Comparison of ENCODE assay signal across 21 cellular contexts in the genomic region with DNA sequence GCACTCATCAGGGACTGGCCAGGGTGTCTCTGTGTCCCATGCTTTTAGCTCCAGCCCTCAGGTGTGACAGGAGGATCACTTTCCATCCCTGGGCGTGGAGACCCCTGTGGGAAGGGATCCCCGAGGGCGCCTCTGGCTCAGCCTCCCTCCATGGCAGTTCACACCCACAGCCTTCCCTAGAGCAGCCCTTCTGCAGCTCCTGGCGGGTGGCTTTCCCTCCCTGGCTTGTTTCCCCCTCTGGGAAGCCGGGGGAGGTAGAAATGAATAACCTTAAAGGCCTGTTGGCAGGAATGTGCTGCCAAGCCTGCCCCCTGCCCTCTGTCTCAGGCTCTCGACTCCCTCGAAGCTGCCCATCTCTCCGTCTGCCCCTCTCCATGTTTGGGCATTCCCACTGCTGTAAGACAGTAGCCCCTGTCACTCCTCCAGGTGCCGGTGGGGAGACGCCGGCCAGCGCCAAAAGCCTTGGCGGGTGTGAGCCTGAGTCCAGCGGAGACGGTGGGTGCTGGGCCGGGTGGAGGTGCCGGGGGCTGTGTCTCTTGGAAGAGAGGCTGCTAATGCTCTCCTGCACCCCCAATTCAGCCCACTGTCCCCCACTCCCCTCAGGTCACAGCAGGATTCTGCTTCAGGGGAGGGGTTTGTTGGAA. TPM values are rescaled to one million over a fixed set of nuclear protein-coding genes. Genes with fewer than 3 reads are reported as not detected.
DNase-seq lines count a peak whose midpoint lies in the region; ATAC-seq, FAIRE-seq and TF ChIP-seq lines count a peak whose summit lies in the region.
"Had no signal": no experiment of that assay in that cellular context is flagged by ENCODE, and none has a peak within 500 bp of the region (broad histone marks: within the 10 kb centered on the region; RNA-seq: fewer than 3 reads in every experiment).

No MANE protein-coding gene starts in this region.

- FAIRE-seq in K562 (lab: Jason Lieb, UNC) = no peak
- FAIRE-seq: A549 had no signal

- in situ Hi-C loops in K562 (cut with MboI) = no loop called here

- H3K27me3 ChIP-seq in cardiac muscle cell = no peaks in the 10 kb centered on the region
- peaks cover 0 to 6% (median 0%) of the 10 kb centered on the region in 9 donors for H3K27me3 ChIP-seq in heart left ventricle
- H3K27me3 ChIP-seq in K562 (ENCODE audit: control insufficient read depth in 2 of 2, insufficient read depth in 2 of 2, low read length in 2 of 2) = no peaks in the 10 kb centered on the region; a peak in 1 of 5 replicates
- peaks cover 12% of the 10 kb centered on the region for H3K27me3 ChIP-seq in mucosa of stomach (ENCODE audit: control insufficient read depth, insufficient read depth, low read length)
- peaks cover 0 to 13% (median 0%) of the 10 kb centered on the region in 7 donors for H3K27me3 ChIP-seq in spleen (replicated peaks in 1 of 7)
- H3K27me3 ChIP-seq: ascending aorta had no signal

- POLR2A ChIA-PET in K562 (lab: Yijun Ruan, JAX) = interaction anchor here (2.2 to 6.9 kb wide), 2 partner anchors 9 to 13 kb away, joined by 8 to 58 read pairs; partner anchors contain the start of gene SH2B1

- H3K4me3 ChIP-seq in cardiac muscle cell (no peak overlapping the region), heart left ventricle (no peak overlapping the region), K562 (no peak overlapping the region), mucosa of stomach (ENCODE audit: low read length) (no peak overlapping the region), spleen (no peak overlapping the region)
- H3K4me3 ChIP-seq: A549, ascending aorta, upper lobe of left lung had no signal

- TF ChIP-seq POLR2A in heart left ventricle (IDR thresholded peaks at IDR 0.05) (no peak), K562 (conservative IDR thresholded peaks at IDR 0.05) (no peak), spleen (IDR thresholded peaks at IDR 0.05) (no peak)

- ATAC-seq in heart left ventricle = no peak
- ATAC-seq in K562 = no peak
- no peak for ATAC-seq in GM18909 (IDR thresholded peaks at IDR 0.05; ENCODE audit: poor library complexity, unreplicated experiment)
- ATAC-seq in HG03097 (IDR thresholded peaks at IDR 0.05; ENCODE audit: low FRiP score, unreplicated experiment) = no peak
- ATAC-seq: activated naive CD4-positive, alpha-beta T cell treated with anti-CD3 and anti-CD28 coated beads, Interleukin-2, amount 50 U/mL, for 72 hours; HCT116; left lobe of liver; WTC11 had no signal

- no peak for TF ChIP-seq RAD21 in K562 (CRISPR knock-in tag; conservative IDR thresholded peaks at IDR 0.05 in 1 of 2, IDR thresholded peaks at IDR 0.05 in 1 of 2)

- TF ChIP-seq CTCF in cardiac muscle cell (IDR thresholded peaks at IDR 0.05; ENCODE audit: low read depth, low read length) = no peak
- TF ChIP-seq CTCF in heart left ventricle (IDR thresholded peaks at IDR 0.05) = no peak
- TF ChIP-seq CTCF in K562 (IDR thresholded peaks at IDR 0.05 in 2 of 3, conservative IDR thresholded peaks at IDR 0.05 in 1 of 3; ENCODE audit: insufficient read depth in 2 of 3, low read depth in 1 of 3, low read length in 3 of 3) = no peak
- TF ChIP-seq CTCF in spleen (IDR thresholded peaks at IDR 0.05 in 8 of 11, conservative IDR thresholded peaks at IDR 0.05 in 3 of 11) = no peak

- H3K27ac ChIP-seq in cardiac muscle cell (peak overlapping the region; percentile 80), heart left ventricle (no peak overlapping the region), K562 (ENCODE audit: extremely low read depth, low read depth, low read length) (peak overlapping the region; percentile 16; the same call in 1 of the 3 replicates), spleen (no peak overlapping the region)
- H3K27ac ChIP-seq: ascending aorta, upper lobe of left lung had no signal

- CTCF ChIA-PET in K562 (lab: Yijun Ruan, JAX; ENCODE audit: low intra/inter-chr PET ratio) = no interaction called here

- intact Hi-C loops in heart left ventricle (cut with DNase I) (loop anchor here in 5 of 10 donors (5.0 kb wide), 4 partner anchors 46 to 71 kb away; partner anchors contain the start of gene ATXN2L (in 1 of the 5)), K562 (cut with micrococcal nuclease) (no loop called here), spleen (cut with DNase I; ENCODE audit: low total_unique reads) (no loop called here)

- H3K9me1 ChIP-seq in K562 (ENCODE audit: control insufficient read depth, insufficient read depth, low read length) = no peaks in the 10 kb centered on the region

- no TSS peak for BruUV-seq in K562 (replicated peaks; lab: Mats Ljungman, UMichigan)

- H3K36me3 ChIP-seq in cardiac muscle cell (peaks cover 3% of the 10 kb centered on the region), heart left ventricle (peaks cover 0 to 38% (median 34%) of the 10 kb centered on the region in 9 donors), K562 (ENCODE audit: control insufficient read depth, insufficient read depth, low read length) (peaks cover 36% of the 10 kb centered on the region; the same call in 2 of the 3 replicates), mucosa of stomach (ENCODE audit: control insufficient read depth, insufficient read depth, low read length) (no peaks in the 10 kb centered on the region), spleen (peaks cover 0 to 48% (median 26%) of the 10 kb centered on the region in 6 donors)

- H3K4me2 ChIP-seq in K562 (ENCODE audit: insufficient read depth, low read length) = no peak overlapping the region
- H3K4me2 ChIP-seq: A549 had no signal

- no peaks in the 10 kb centered on the region for H4K20me1 ChIP-seq in K562 (replicated peaks; ENCODE audit: control insufficient read depth, insufficient read depth, low read length)

- no peaks in the 10 kb centered on the region for H3K9me3 ChIP-seq in cardiac muscle cell (ENCODE audit: low read depth)
- no peaks in the 10 kb centered on the region for H3K9me3 ChIP-seq in heart left ventricle
- H3K9me3 ChIP-seq in K562 (replicated peaks; ENCODE audit: control insufficient read depth, insufficient read depth, low read depth, low read length) = no peaks in the 10 kb centered on the region
- H3K9me3 ChIP-seq in mucosa of stomach (ENCODE audit: control insufficient read depth, low read length) = no peaks in the 10 kb centered on the region
- no peaks in the 10 kb centered on the region for H3K9me3 ChIP-seq in spleen
- H3K9me3 ChIP-seq: A549, ascending aorta, upper lobe of left lung had no signal

- WGBS in heart left ventricle, 4 donors = 54 to 69% (median 64%) methylated on average over 2 to 17 of the region's 17 CpGs
- 65% methylated on average over 16 of the region's 17 CpGs for WGBS in K562 (ENCODE audit: insufficient coverage, low coverage, missing lambda C conversion rate)
- 71 to 90% (median 81%) methylated on average over 10 to 17 of the region's 17 CpGs for WGBS in spleen, 5 donors

- no peak overlapping the region for H2AFZ ChIP-seq in K562 (ENCODE audit: low read depth, low read length)

- TF ChIP-seq EP300 in K562 (IDR thresholded peaks at IDR 0.05; ENCODE audit: low read length) = no peak

- peaks cover 17% of the 10 kb centered on the region for H3K4me1 ChIP-seq in cardiac muscle cell (ENCODE audit: low read depth)
- peaks cover 4 to 16% (median 11%) of the 10 kb centered on the region in 12 donors for H3K4me1 ChIP-seq in heart left ventricle
- peaks cover 11 to 68% of the 10 kb centered on the region in 2 experiments; a peak in 4 of 5 replicates for H3K4me1 ChIP-seq in K562 (replicated peaks in 1 of 2; ENCODE audit: control insufficient read depth in 2 of 2, insufficient read depth in 2 of 2, low read length in 2 of 2)
- H3K4me1 ChIP-seq in mucosa of stomach (ENCODE audit: control insufficient read depth, insufficient read depth, low read length) = peaks cover 13% of the 10 kb centered on the region
- H3K4me1 ChIP-seq in spleen = peaks cover 6 to 26% (median 19%) of the 10 kb centered on the region in 6 donors

- peak overlapping the region in 1 of 2 experiments; percentile 73; a peak in 2 of 4 replicates for H3K9ac ChIP-seq in K562 (ENCODE audit: insufficient read depth in 1 of 2, low read depth in 2 of 2, low read length in 2 of 2)
- H3K9ac ChIP-seq in mucosa of stomach (ENCODE audit: low read length) = peak overlapping the region; percentile 15

- DNase-seq in cardiac muscle cell (ENCODE audit: low read depth in 1 of 2, low spot score in 1 of 2) (no peak), heart left ventricle (no peak), K562 (ENCODE audit: extremely low read depth in 1 of 4, low spot score in 3 of 4) (no peak), spleen (peak; percentile 73), NCI-H2227 treated with DMSO at 0.1 percent for 48 hours (lab: John Stamatoyannopoulos, UW) (no peak)
- DNase-seq: activated CD4-positive, alpha-beta T cell treated with anti-CD3 and anti-CD28 coated beads, Interleukin-2, amount 50 U/mL, for 1 hour; dermis blood vessel endothelial cell; DMS79 treated with DMSO at 0.1 percent for 48 hours; NCI-H1694; NCI-H526 treated with DMSO at 0.1 percent for 48 hours; T1000; upper lobe of left lung had no signal

- H3K79me2 ChIP-seq in K562 (ENCODE audit: control insufficient read depth, insufficient read depth, low read length) = peaks cover 9% of the 10 kb centered on the region

RNA-seq across cellular contexts. Expression of gene ATP2A1, which starts 2.1 kb away (rescaled TPM):
- total RNA-seq in cardiac muscle cell = 2.6 and 2.7 TPM in 2 replicates
- 2.6 and 5.0 TPM in 2 replicates for polyA plus RNA-seq in cardiac muscle cell
- total RNA-seq in heart left ventricle = under 1 TPM in 5 of 9 donors, not detected in 4; 0.15 to 0.63 (median 0.52) TPM
- polyA plus RNA-seq in heart left ventricle = under 1 TPM; 0.06 to 0.19 TPM
- 19.9 and 68.6 TPM in 2 replicates for total RNA-seq in K562 (2011; cell fraction: chromatin; rRNA removed; ENCODE audit: low replicate concordance)
- 13.0 and 15.8 TPM in 2 replicates for total RNA-seq in K562 (2011; cell fraction: nucleolus; rRNA removed)
- total RNA-seq in K562 (2011; cell fraction: nucleoplasm; rRNA removed) = 17.7 and 18.4 TPM in 2 replicates
- total RNA-seq in K562 (2014; rRNA removed) = 0.41 and 0.65 TPM in 2 replicates
- total RNA-seq in K562 (2014; rRNA removed; fragmentation: Illumina TruSeq; extraction: Trizol) = 0.64 and 0.65 TPM in 2 replicates
- 0.65 and 1.9 TPM in 2 replicates for total RNA-seq in K562 (2015; rRNA removed; fragmentation: Illumina TruSeq; extraction: Trizol)
- 2.3 and 2.6 TPM in 2 replicates for total RNA-seq in K562 (2021)
- polyA plus RNA-seq in K562 (2011; rRNA removed) = 1.2 and 3.1 TPM in 2 replicates
- 1.5 and 2.5 TPM in 2 replicates for polyA plus RNA-seq in K562 (2011; cell fraction: cytosol; rRNA removed)
- 27.8 and 31.5 TPM in 2 replicates for polyA plus RNA-seq in K562 (2011; cell fraction: nucleus; rRNA removed)
- polyA plus RNA-seq in K562 (2012) = 2.8 and 6.1 TPM in 2 replicates
- polyA plus RNA-seq in K562 (2014; fragmentation: Illumina TruSeq; extraction: Trizol) = 1.8 TPM in 2 replicates
- polyA plus RNA-seq in K562 (2014; fragmentation: Nextera tagmentation; extraction: Ambion mirVana) = under 1 TPM; 0.25 to 0.58 TPM
- 1.4 and 1.8 TPM in 2 replicates for polyA plus RNA-seq in K562 (2014; rRNA removed)
- 0.60 and 2.1 TPM in 2 replicates for polyA minus RNA-seq in K562 (2011; rRNA and poly(A)+ RNA removed)
- 0.76 and 1.4 TPM in 2 replicates for polyA minus RNA-seq in K562 (2011; cell fraction: cytosol; rRNA and poly(A)+ RNA removed)
- 2.0 and 4.8 TPM in 2 replicates for polyA minus RNA-seq in K562 (2011; cell fraction: nucleus; rRNA and poly(A)+ RNA removed)
- 1 to 10 TPM in 2 of 7 donors, under 1 TPM in 3, not detected in 2; 0.26 to 1.5 (median 0.82) TPM for total RNA-seq in spleen
- under 1 TPM; 0.33 to 0.46 (median 0.42) TPM for polyA plus RNA-seq in spleen
- total RNA-seq: ascending aorta, dermis blood vessel endothelial cell had no signal

RNA-seq across cellular contexts. Expression of gene SH2B1, which starts 12.5 kb away (rescaled TPM):
- total RNA-seq in cardiac muscle cell = 79.5 and 92.0 TPM in 2 replicates
- polyA plus RNA-seq in cardiac muscle cell = 37.7 and 41.1 TPM in 2 replicates
- total RNA-seq in heart left ventricle = 10 to 100 TPM; 27.5 to 47.1 (median 34.7) TPM
- polyA plus RNA-seq in heart left ventricle = 10 to 100 TPM; 34.6 to 43.0 TPM
- 80.7 and 204 TPM in 2 replicates for total RNA-seq in K562 (2011; cell fraction: chromatin; rRNA removed; ENCODE audit: low replicate concordance)
- 124 and 147 TPM in 2 replicates for total RNA-seq in K562 (2011; cell fraction: nucleolus; rRNA removed)
- total RNA-seq in K562 (2011; cell fraction: nucleoplasm; rRNA removed) = 94.3 and 96.1 TPM in 2 replicates
- 24.7 and 25.9 TPM in 2 replicates for total RNA-seq in K562 (2014; rRNA removed)
- 4.2 and 9.5 TPM in 2 replicates for total RNA-seq in K562 (2014; rRNA removed; fragmentation: Illumina TruSeq; extraction: Trizol)
- total RNA-seq in K562 (2015; rRNA removed; fragmentation: Illumina TruSeq; extraction: Trizol) = 15.3 and 16.8 TPM in 2 replicates
- 52.5 and 58.2 TPM in 2 replicates for total RNA-seq in K562 (2021)
- 12.3 and 23.7 TPM in 2 replicates for polyA plus RNA-seq in K562 (2011; rRNA removed)
- polyA plus RNA-seq in K562 (2011; cell fraction: cytosol; rRNA removed) = 17.1 and 29.3 TPM in 2 replicates
- polyA plus RNA-seq in K562 (2011; cell fraction: nucleus; rRNA removed) = 163 and 237 TPM in 2 replicates
- 36.6 and 51.3 TPM in 2 replicates for polyA plus RNA-seq in K562 (2012)
- polyA plus RNA-seq in K562 (2014; fragmentation: Illumina TruSeq; extraction: Trizol) = 39.4 and 43.6 TPM in 2 replicates
- under 1 TPM; 0.18 to 0.53 TPM for polyA plus RNA-seq in K562 (2014; fragmentation: Nextera tagmentation; extraction: Ambion mirVana)
- 41.7 and 42.5 TPM in 2 replicates for polyA plus RNA-seq in K562 (2014; rRNA removed)
- polyA minus RNA-seq in K562 (2011; rRNA and poly(A)+ RNA removed) = 3.2 and 4.6 TPM in 2 replicates
- polyA minus RNA-seq in K562 (2011; cell fraction: cytosol; rRNA and poly(A)+ RNA removed) = 8.1 and 11.8 TPM in 2 replicates
- 28.5 and 28.7 TPM in 2 replicates for polyA minus RNA-seq in K562 (2011; cell fraction: nucleus; rRNA and poly(A)+ RNA removed)
- total RNA-seq in spleen = 10 to 100 TPM; 25.9 to 70.7 (median 60.7) TPM
- 10 to 100 TPM; 28.1 to 60.8 (median 42.7) TPM for polyA plus RNA-seq in spleen

RNA-seq across cellular contexts. Expression of gene TUFM, which starts 30.0 kb away (rescaled TPM):
- total RNA-seq in cardiac muscle cell (220 and 225 TPM in 2 replicates), heart left ventricle (100 to 1,000 TPM; 179 to 250 (median 225) TPM), K562 (2014; rRNA removed) (366 and 468 TPM in 2 replicates), K562 (2014; rRNA removed; fragmentation: Illumina TruSeq; extraction: Trizol) (202 and 249 TPM in 2 replicates), K562 (2015; rRNA removed; fragmentation: Illumina TruSeq; extraction: Trizol) (255 and 256 TPM in 2 replicates), K562 (2021) (410 and 434 TPM in 2 replicates), spleen (100 to 1,000 TPM in 5 of 7 donors, 10 to 100 TPM in 2; 76.3 to 136 (median 103) TPM)
- polyA plus RNA-seq in cardiac muscle cell (305 and 359 TPM in 2 replicates), heart left ventricle (100 to 1,000 TPM; 281 to 384 TPM), K562 (2011; rRNA removed) (174 and 217 TPM in 2 replicates), K562 (2014; fragmentation: Illumina TruSeq; extraction: Trizol) (354 and 374 TPM in 2 replicates), K562 (2014; fragmentation: Nextera tagmentation; extraction: Ambion mirVana) (10 to 100 TPM; 34.1 to 71.2 TPM), K562 (2014; rRNA removed) (275 and 298 TPM in 2 replicates), spleen (100 to 1,000 TPM; 182 to 194 (median 190) TPM)
- 141 and 307 TPM in 2 replicates for total RNA-seq in K562 (2011; cell fraction: chromatin; rRNA removed; ENCODE audit: low replicate concordance)
- total RNA-seq in K562 (2011; cell fraction: nucleolus; rRNA removed) = 333 and 347 TPM in 2 replicates
- 204 and 233 TPM in 2 replicates for total RNA-seq in K562 (2011; cell fraction: nucleoplasm; rRNA removed)
- 203 and 308 TPM in 2 replicates for polyA plus RNA-seq in K562 (2011; cell fraction: cytosol; rRNA removed)
- 506 and 760 TPM in 2 replicates for polyA plus RNA-seq in K562 (2011; cell fraction: nucleus; rRNA removed)
- 267 and 370 TPM in 2 replicates for polyA plus RNA-seq in K562 (2012)
- polyA minus RNA-seq in K562 (2011; rRNA and poly(A)+ RNA removed) = 73.7 and 83.7 TPM in 2 replicates
- polyA minus RNA-seq in K562 (2011; cell fraction: cytosol; rRNA and poly(A)+ RNA removed) = 105 and 124 TPM in 2 replicates
- 69.0 and 71.4 TPM in 2 replicates for polyA minus RNA-seq in K562 (2011; cell fraction: nucleus; rRNA and poly(A)+ RNA removed)

RNA-seq across cellular contexts. Expression of gene RABEP2, which starts 48.9 kb away (rescaled TPM):
- total RNA-seq in cardiac muscle cell (74.0 and 87.3 TPM in 2 replicates), heart left ventricle (10 to 100 TPM; 10.2 to 22.3 (median 14.7) TPM), K562 (2014; rRNA removed) (13.4 and 14.4 TPM in 2 replicates), K562 (2014; rRNA removed; fragmentation: Illumina TruSeq; extraction: Trizol) (1.3 and 2.4 TPM in 2 replicates), K562 (2015; rRNA removed; fragmentation: Illumina TruSeq; extraction: Trizol) (10.1 and 11.0 TPM in 2 replicates), K562 (2021) (7.9 and 10.6 TPM in 2 replicates), spleen (10 to 100 TPM; 43.1 to 82.5 (median 51.0) TPM)
- polyA plus RNA-seq in cardiac muscle cell (30.8 and 34.4 TPM in 2 replicates), heart left ventricle (10 to 100 TPM; 22.3 to 31.1 TPM), K562 (2011; rRNA removed) (3.5 and 4.9 TPM in 2 replicates), K562 (2014; fragmentation: Illumina TruSeq; extraction: Trizol) (1.6 and 4.5 TPM in 2 replicates), K562 (2014; fragmentation: Nextera tagmentation; extraction: Ambion mirVana) (under 1 TPM; 0.15 to 0.20 TPM), K562 (2014; rRNA removed) (10.3 and 16.6 TPM in 2 replicates), spleen (10 to 100 TPM; 40.8 to 90.0 (median 64.5) TPM)
- total RNA-seq in K562 (2011; cell fraction: chromatin; rRNA removed; ENCODE audit: low replicate concordance) = 11.5 and 16.7 TPM in 2 replicates
- 12.7 and 13.3 TPM in 2 replicates for total RNA-seq in K562 (2011; cell fraction: nucleolus; rRNA removed)
- 7.5 and 12.1 TPM in 2 replicates for total RNA-seq in K562 (2011; cell fraction: nucleoplasm; rRNA removed)
- 3.5 and 6.3 TPM in 2 replicates for polyA plus RNA-seq in K562 (2011; cell fraction: cytosol; rRNA removed)
- polyA plus RNA-seq in K562 (2011; cell fraction: nucleus; rRNA removed) = 8.3 and 10.7 TPM in 2 replicates
- polyA plus RNA-seq in K562 (2012) = 9.7 and 12.6 TPM in 2 replicates
- 2.9 and 3.5 TPM in 2 replicates for polyA minus RNA-seq in K562 (2011; rRNA and poly(A)+ RNA removed)
- polyA minus RNA-seq in K562 (2011; cell fraction: cytosol; rRNA and poly(A)+ RNA removed) = 1.8 and 4.3 TPM in 2 replicates
- polyA minus RNA-seq in K562 (2011; cell fraction: nucleus; rRNA and poly(A)+ RNA removed) = 4.1 and 4.6 TPM in 2 replicates

RNA-seq across cellular contexts. Expression of gene ATXN2L, which starts 53.3 kb away (rescaled TPM):
- total RNA-seq in cardiac muscle cell (70.9 and 81.2 TPM in 2 replicates), heart left ventricle (10 to 100 TPM; 33.7 to 73.9 (median 44.8) TPM), K562 (2014; rRNA removed) (62.2 and 78.2 TPM in 2 replicates), K562 (2014; rRNA removed; fragmentation: Illumina TruSeq; extraction: Trizol) (37.2 and 38.7 TPM in 2 replicates), K562 (2015; rRNA removed; fragmentation: Illumina TruSeq; extraction: Trizol) (35.7 and 36.4 TPM in 2 replicates), K562 (2021) (233 and 280 TPM in 2 replicates), spleen (100 to 1,000 TPM; 113 to 179 (median 161) TPM)
- polyA plus RNA-seq in cardiac muscle cell (116 and 129 TPM in 2 replicates), heart left ventricle (10 to 100 TPM; 43.5 to 48.9 TPM), K562 (2011; rRNA removed) (25.1 and 43.6 TPM in 2 replicates), K562 (2014; fragmentation: Illumina TruSeq; extraction: Trizol) (130 and 193 TPM in 2 replicates), K562 (2014; fragmentation: Nextera tagmentation; extraction: Ambion mirVana) (1 to 10 TPM; 3.8 to 6.5 TPM), K562 (2014; rRNA removed) (115 and 145 TPM in 2 replicates), spleen (10 to 100 TPM; 43.8 to 85.8 (median 61.9) TPM)
- 649 and 780 TPM in 2 replicates for total RNA-seq in K562 (2011; cell fraction: chromatin; rRNA removed; ENCODE audit: low replicate concordance)
- 305 and 317 TPM in 2 replicates for total RNA-seq in K562 (2011; cell fraction: nucleolus; rRNA removed)
- 402 and 422 TPM in 2 replicates for total RNA-seq in K562 (2011; cell fraction: nucleoplasm; rRNA removed)
- 32.0 and 34.3 TPM in 2 replicates for polyA plus RNA-seq in K562 (2011; cell fraction: cytosol; rRNA removed)
- 272 and 340 TPM in 2 replicates for polyA plus RNA-seq in K562 (2011; cell fraction: nucleus; rRNA removed)
- polyA plus RNA-seq in K562 (2012) = 146 and 261 TPM in 2 replicates
- polyA minus RNA-seq in K562 (2011; rRNA and poly(A)+ RNA removed) = 37.4 and 45.8 TPM in 2 replicates
- polyA minus RNA-seq in K562 (2011; cell fraction: cytosol; rRNA and poly(A)+ RNA removed) = 89.4 and 177 TPM in 2 replicates
- polyA minus RNA-seq in K562 (2011; cell fraction: nucleus; rRNA and poly(A)+ RNA removed) = 75.4 and 98.7 TPM in 2 replicates

Comparison
In these comparisons a context has a peak if more than half of its experiments do, and no peak if none do; other contexts are left out.
1. H3K27ac ChIP-seq: peak in cardiac muscle cell (single experiment) and K562 (single experiment); none in heart left ventricle (0 of 12) and spleen (0 of 8).